21 cellular contexts compared by ENCODE assay signal in genomic region chr1:188432427-188432826, GRCh38.
"Had no signal": no experiment of that assay in that cellular context is flagged by ENCODE, and none has a peak within 500 bp of the region (broad histone marks: within the 10 kb centered on the region; RNA-seq: fewer than 3 reads in every experiment).

No MANE protein-coding gene starts in this region.

- H3K9me3 ChIP-seq: MG63 had no signal

- H3K4me3 ChIP-seq: MG63 had no signal

- H3K27me3 ChIP-seq: MG63 had no signal

- DNase-seq: KBM-7; MG63; NCI-H1092; NCI-H1105 treated with DMSO at 0.1 percent for 48 hours; NCI-H1417 treated with DMSO at 0.1 percent for 48 hours; NCI-H146; NCI-H1694 treated with DMSO at 0.1 percent for 48 hours; NCI-H1930; NCI-H2081; NCI-H2107; NCI-H2227 treated with DMSO at 0.1 percent for 48 hours; NCI-H510A; NCI-H524 treated with DMSO at 0.1 percent for 48 hours; NCI-H69; NCI-H774; NK-92 treated with Interleukin-12 subunit alpha and Interleukin-12 subunit beta, amount 100 ng/mL, for 24 hours; PC-3; SHP77 had no signal

- ATAC-seq: HepG2, Panc1, PC-3 had no signal

- H3K27ac ChIP-seq: RWPE1 had no signal

- H3K36me3 ChIP-seq: MG63 had no signal

- FAIRE-seq: HepG2 had no signal
